In the genomic region with DNA sequence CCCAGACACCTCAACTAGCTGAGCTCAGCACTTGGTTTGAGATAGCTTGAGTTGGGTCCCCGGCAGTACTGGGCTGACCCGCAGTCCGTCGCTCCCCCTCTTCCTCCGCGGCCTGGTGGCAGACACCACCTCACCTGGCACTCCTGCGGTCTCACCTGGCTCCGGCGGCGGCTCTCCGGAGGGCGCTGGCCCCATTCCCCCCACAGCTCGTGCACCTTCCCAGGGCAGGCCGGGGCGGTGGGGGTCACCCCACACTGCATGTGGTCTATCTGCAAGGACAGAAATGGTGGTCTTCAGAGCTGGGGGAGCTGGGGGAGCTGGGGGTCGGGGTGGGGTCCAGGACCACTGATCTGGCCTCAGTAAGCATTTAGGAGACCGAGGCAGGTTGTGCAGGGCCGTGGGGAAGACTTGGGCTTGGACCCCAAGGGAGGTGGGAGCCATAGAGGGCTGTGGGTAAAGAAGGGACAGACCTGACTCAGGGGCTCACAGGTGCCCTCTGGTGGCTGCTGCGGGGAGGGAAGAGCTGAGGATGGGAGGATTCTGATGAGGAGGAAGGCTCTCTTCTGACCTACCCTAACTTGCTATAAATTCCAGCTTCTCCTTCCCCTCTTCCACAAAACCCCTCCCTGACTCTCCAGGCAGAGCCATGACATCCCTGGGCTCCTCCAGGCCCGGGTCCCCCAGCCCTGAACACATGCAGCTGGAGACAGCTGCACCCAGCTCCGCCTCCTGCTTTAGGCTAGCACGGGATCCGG, we compare ENCODE assay signal across 1 cellular context.
TF ChIP-seq lines count a peak whose summit lies in the region.

No MANE protein-coding gene starts in this region.

TF ChIP-seq in H1, 55 proteins besides CTCF, POLR2A, EP300 and RAD21:
- TF ChIP-seq SP2 (IDR thresholded peaks at IDR 0.05; ENCODE audit: low read length) (peak; percentile 20; the same call in 1 of the 2 replicates), KDM1A (IDR thresholded peaks at IDR 0.05; ENCODE audit: borderline replicate concordance, low read length) (peak; percentile 83; the same call in 1 of the 2 replicates), TBP (IDR thresholded peaks at IDR 0.05; ENCODE audit: low read depth, low read length) (no peak), ASH2L (IDR thresholded peaks at IDR 0.05; ENCODE audit: low read length) (no peak), GABPA (IDR thresholded peaks at IDR 0.05; ENCODE audit: borderline replicate concordance, insufficient read depth, low read length) (peak; percentile 54; the same call in 1 of the 2 replicates), CREB1 (IDR thresholded peaks at IDR 0.05) (0 out of 2 replicates have a peak, but pooled peaks have one; percentile 6)
TF ChIP-seq in H1: peak in this region for 4.
